In genomic region chr12:56668197-56668457, GRCh38 we compare ENCODE assay signal across 10 cellular contexts.
"Had no signal": no experiment of that assay in that cellular context is flagged by ENCODE, and none has a peak within 500 bp of the region (broad histone marks: within the 10 kb centered on the region; RNA-seq: fewer than 3 reads in every experiment).

No MANE protein-coding gene starts in this region.

- H3K27ac Mint-ChIP-seq: dendritic cell treated with granulocyte-macrophage colony-stimulating factor and Interleukin-4, amounts not matched to agents 40 ng/mL and 50 ng/mL, for 4 days had no signal

- H3K27me3 ChIP-seq: neutrophil, tibial artery, vagina had no signal

- H3K27ac ChIP-seq: neutrophil, tibial artery, vagina had no signal

- H3K9me3 ChIP-seq: neutrophil, tibial artery, vagina had no signal

- H3K4me3 ChIP-seq: tibial artery, vagina had no signal

- ATAC-seq: naive thymus-derived CD8-positive, alpha-beta T cell had no signal

- DNase-seq: activated naive CD4-positive, alpha-beta T cell treated with Interleukin-2 at 50 U/mL for 16 hours; amygdala; cerebellar nuclear complex; naive thymus-derived CD8-positive, alpha-beta T cell; stimulated activated CD4-positive, alpha-beta T cell treated with anti-CD3 and anti-CD28 coated beads, Interleukin-15, amount 100 ng/mL, for 24 hours; stimulated activated CD4-positive, alpha-beta T cell treated with anti-CD3 and anti-CD28 coated beads, Interleukin-4, amount 100 ng/mL, for 4 hours; tibial artery had no signal

- H3K9me3 Mint-ChIP-seq: dendritic cell treated with granulocyte-macrophage colony-stimulating factor and Interleukin-4, amounts not matched to agents 40 ng/mL and 50 ng/mL, for 4 days; naive thymus-derived CD8-positive, alpha-beta T cell had no signal

- H3K4me3 Mint-ChIP-seq: dendritic cell treated with granulocyte-macrophage colony-stimulating factor and Interleukin-4, amounts not matched to agents 40 ng/mL and 50 ng/mL, for 4 days; naive thymus-derived CD8-positive, alpha-beta T cell had no signal

- H3K27me3 Mint-ChIP-seq: dendritic cell treated with granulocyte-macrophage colony-stimulating factor and Interleukin-4, amounts not matched to agents 40 ng/mL and 50 ng/mL, for 4 days; naive thymus-derived CD8-positive, alpha-beta T cell had no signal
